In genomic region chr1:29937356-29937755, GRCh38 we compare ENCODE assay signal across 28 cellular contexts.
"Had no signal": no experiment of that assay in that cellular context is flagged by ENCODE, and none has a peak within 500 bp of the region (broad histone marks: within the 10 kb centered on the region; RNA-seq: fewer than 3 reads in every experiment).

No MANE protein-coding gene starts in this region.

- H3K27ac ChIP-seq: colonic mucosa, coronary artery, dorsolateral prefrontal cortex, epithelial cell of prostate, esophagus muscularis mucosa, esophagus squamous epithelium, foreskin keratinocyte, gastrocnemius medialis, gastroesophageal sphincter, heart left ventricle, heart right ventricle had no signal

- H3K9me3 ChIP-seq: colonic mucosa, esophagus muscularis mucosa, esophagus squamous epithelium, gastrocnemius medialis, gastroesophageal sphincter, heart left ventricle, heart right ventricle had no signal

- ATAC-seq: effector memory CD8-positive, alpha-beta T cell; esophagus mucosa; foreskin keratinocyte; gastrocnemius medialis; gastroesophageal sphincter; heart left ventricle; heart right ventricle had no signal

- H3K36me3 ChIP-seq: colonic mucosa, esophagus muscularis mucosa, esophagus squamous epithelium, gastrocnemius medialis, gastroesophageal sphincter, heart left ventricle, heart right ventricle had no signal

- H3K4me1 ChIP-seq: colonic mucosa, esophagus muscularis mucosa, esophagus squamous epithelium, foreskin keratinocyte, gastrocnemius medialis, gastroesophageal sphincter, heart left ventricle, heart right ventricle had no signal

- FAIRE-seq: colon, endometrium, endothelial cell of umbilical vein, frontal cortex had no signal

- H3K4me3 ChIP-seq: colonic mucosa, coronary artery, dorsolateral prefrontal cortex, esophagus muscularis mucosa, esophagus squamous epithelium, gastrocnemius medialis, gastroesophageal sphincter, heart left ventricle, heart right ventricle had no signal

- DNase-seq: colonic mucosa; cortex of kidney; dermis blood vessel endothelial cell; dorsolateral prefrontal cortex; effector CD4-positive, alpha-beta T cell; effector CD8-positive, alpha-beta T cell; effector memory CD4-positive, alpha-beta T cell; effector memory CD8-positive, alpha-beta T cell; endodermal cell; erythroblast; esophagus squamous epithelium; foreskin fibroblast; foreskin keratinocyte; foreskin melanocyte; gastrocnemius medialis; glutamatergic neuron; head of caudate nucleus; heart left ventricle; heart right ventricle had no signal

- H3K27me3 ChIP-seq: colonic mucosa, foreskin keratinocyte, gastrocnemius medialis had no signal
